1 cellular context compared by ENCODE assay signal in the genomic region with DNA sequence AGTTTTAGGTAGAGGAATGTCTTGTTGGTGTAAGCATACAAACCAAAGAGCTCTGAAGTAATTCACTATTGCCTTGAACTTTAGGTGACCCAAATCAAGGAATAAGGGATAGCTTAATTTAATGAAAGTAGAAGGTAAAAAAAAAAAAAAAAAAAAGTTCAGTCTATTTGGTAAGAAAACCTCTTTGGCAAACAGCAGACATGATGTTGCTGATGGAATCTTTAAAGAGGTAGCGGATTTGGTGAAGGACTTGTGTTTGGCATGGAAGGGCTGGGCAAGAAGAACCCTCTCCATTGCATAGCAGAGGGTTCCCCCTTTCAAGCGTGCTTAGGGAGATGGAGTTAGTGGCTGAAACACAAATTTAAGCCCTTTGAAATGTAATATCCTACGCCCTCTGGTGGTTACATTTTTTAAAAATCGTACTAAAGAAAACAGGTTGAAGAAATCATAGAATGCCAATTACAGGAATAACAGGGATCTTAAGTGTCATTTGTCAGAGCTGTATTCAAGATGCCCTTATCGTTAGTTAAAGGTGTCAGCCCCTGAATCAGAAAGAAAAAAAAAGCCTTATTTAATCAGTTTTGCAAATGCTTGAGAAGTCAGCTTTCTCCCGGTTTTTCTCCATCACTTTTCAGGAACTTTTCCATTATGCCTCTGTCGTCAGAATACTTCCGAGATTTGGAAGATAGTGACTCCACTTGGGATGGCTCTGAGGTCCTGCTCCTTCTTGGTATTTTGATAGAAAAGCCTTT.
TF ChIP-seq lines count a peak whose summit lies in the region.

No MANE protein-coding gene starts in this region.

TF ChIP-seq in GM23338, 12 proteins besides CTCF, POLR2A, EP300 and RAD21 (continued from another document):
- TF ChIP-seq, protein P1, sequence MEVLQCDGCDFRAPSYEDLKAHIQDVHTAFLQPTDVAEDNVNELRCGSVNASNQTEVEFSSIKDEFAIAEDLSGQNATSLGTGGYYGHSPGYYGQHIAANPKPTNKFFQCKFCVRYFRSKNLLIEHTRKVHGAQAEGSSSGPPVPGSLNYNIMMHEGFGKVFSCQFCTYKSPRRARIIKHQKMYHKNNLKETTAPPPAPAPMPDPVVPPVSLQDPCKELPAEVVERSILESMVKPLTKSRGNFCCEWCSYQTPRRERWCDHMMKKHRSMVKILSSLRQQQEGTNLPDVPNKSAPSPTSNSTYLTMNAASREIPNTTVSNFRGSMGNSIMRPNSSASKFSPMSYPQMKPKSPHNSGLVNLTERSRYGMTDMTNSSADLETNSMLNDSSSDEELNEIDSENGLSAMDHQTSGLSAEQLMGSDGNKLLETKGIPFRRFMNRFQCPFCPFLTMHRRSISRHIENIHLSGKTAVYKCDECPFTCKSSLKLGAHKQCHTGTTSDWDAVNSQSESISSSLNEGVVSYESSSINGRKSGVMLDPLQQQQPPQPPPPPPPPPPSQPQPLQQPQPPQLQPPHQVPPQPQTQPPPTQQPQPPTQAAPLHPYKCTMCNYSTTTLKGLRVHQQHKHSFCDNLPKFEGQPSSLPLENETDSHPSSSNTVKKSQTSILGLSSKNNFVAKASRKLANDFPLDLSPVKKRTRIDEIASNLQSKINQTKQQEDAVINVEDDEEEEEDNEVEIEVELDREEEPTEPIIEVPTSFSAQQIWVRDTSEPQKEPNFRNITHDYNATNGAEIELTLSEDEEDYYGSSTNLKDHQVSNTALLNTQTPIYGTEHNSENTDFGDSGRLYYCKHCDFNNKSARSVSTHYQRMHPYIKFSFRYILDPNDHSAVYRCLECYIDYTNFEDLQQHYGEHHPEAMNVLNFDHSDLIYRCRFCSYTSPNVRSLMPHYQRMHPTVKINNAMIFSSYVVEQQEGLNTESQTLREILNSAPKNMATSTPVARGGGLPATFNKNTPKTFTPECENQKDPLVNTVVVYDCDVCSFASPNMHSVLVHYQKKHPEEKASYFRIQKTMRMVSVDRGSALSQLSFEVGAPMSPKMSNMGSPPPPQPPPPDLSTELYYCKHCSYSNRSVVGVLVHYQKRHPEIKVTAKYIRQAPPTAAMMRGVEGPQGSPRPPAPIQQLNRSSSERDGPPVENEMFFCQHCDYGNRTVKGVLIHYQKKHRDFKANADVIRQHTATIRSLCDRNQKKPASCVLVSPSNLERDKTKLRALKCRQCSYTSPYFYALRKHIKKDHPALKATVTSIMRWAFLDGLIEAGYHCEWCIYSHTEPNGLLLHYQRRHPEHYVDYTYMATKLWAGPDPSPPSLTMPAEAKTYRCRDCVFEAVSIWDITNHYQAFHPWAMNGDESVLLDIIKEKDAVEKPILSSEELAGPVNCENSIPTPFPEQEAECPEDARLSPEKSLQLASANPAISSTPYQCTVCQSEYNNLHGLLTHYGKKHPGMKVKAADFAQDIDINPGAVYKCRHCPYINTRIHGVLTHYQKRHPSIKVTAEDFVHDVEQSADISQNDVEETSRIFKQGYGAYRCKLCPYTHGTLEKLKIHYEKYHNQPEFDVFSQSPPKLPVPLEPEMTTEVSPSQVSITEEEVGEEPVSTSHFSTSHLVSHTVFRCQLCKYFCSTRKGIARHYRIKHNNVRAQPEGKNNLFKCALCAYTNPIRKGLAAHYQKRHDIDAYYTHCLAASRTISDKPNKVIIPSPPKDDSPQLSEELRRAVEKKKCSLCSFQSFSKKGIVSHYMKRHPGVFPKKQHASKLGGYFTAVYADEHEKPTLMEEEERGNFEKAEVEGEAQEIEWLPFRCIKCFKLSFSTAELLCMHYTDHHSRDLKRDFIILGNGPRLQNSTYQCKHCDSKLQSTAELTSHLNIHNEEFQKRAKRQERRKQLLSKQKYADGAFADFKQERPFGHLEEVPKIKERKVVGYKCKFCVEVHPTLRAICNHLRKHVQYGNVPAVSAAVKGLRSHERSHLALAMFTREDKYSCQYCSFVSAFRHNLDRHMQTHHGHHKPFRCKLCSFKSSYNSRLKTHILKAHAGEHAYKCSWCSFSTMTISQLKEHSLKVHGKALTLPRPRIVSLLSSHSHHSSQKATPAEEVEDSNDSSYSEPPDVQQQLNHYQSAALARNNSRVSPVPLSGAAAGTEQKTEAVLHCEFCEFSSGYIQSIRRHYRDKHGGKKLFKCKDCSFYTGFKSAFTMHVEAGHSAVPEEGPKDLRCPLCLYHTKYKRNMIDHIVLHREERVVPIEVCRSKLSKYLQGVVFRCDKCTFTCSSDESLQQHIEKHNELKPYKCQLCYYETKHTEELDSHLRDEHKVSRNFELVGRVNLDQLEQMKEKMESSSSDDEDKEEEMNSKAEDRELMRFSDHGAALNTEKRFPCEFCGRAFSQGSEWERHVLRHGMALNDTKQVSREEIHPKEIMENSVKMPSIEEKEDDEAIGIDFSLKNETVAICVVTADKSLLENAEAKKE (CRISPR knock-in tag; IDR thresholded peaks at IDR 0.05) = no peak
